In the genomic region with DNA sequence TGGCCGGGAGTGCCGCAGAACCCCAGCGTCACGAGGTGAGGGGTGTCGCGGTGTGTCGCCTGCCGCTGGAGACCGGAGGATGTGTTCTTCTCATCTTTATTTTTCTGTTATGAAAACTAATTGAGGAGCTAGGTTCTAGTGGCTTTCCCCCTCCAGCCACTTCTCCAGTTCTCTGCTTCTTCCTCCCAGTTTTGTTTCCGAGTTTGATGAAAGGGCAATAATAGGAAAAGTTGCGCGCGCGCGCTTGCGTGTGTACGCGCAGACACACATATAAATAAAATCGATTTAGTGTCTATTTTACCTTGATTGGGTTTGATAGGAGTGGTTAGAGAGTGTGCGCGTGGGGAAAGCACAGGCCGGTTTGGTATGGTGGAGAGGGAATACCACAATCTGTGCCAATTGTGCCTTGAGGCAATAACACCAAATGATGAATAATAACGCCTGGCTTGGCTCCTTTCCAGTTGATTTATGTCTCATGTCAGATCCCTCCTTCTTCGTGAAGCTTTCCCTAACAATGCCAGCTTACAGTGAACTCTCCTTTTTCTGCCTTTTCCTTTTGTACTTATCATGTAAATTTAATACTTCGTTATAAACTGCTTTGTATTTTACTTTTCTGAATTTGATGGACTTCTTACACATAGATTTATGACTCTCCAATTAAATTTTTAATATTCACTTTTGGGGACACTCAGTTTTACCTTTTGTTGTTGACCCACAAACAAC, we compare ENCODE assay signal across 8 cellular contexts. TPM values are rescaled to one million over a fixed set of nuclear protein-coding genes. Genes with fewer than 3 reads are reported as not detected.
DNase-seq lines count a peak whose midpoint lies in the region; ATAC-seq lines count a peak whose summit lies in the region.

No MANE protein-coding gene starts in this region.

- no peak for ATAC-seq in HG03469 (IDR thresholded peaks at IDR 0.05; ENCODE audit: unreplicated experiment)

- H3K4me1 ChIP-seq in iPS DF 6.9 (ENCODE audit: control insufficient read depth, insufficient read depth, low read length) (no peaks in the 10 kb centered on the region), skeletal muscle tissue (ENCODE audit: control insufficient read depth in 3 of 3, insufficient read depth in 3 of 3, low read length in 3 of 3) (peaks cover 17 to 39% (median 30%) of the 10 kb centered on the region in 3 donors)

- in situ Hi-C loops in Caki2 (cut with HindIII; ENCODE audit: low pct_unique_long_range_greater_than_20kb, low sequenced_read_pairs), result no loop called here
- in situ Hi-C loops in KBM-7 (cut with MboI; ENCODE audit: low pct_unique_long_range_greater_than_20kb, low sequenced_read_pairs), result loop anchor here (10.0 kb wide), 1 partner anchor 409 kb away; no protein-coding TSS in a partner anchor

- peak overlapping the region; percentile 91 for H3K9ac ChIP-seq in skeletal muscle tissue (ENCODE audit: low read depth in 1 of 3, low read length in 3 of 3)

- no CpG with 5 or more reads among the region's 25 CpGs for WGBS in iPS DF 6.9 (ENCODE audit: insufficient coverage, insufficient read length)

- DNase-seq in Caki2 (ENCODE audit: low read depth) (peak; percentile 67), KBM-7 (peak; percentile 54), SHP77 treated with DMSO at 0.1 percent for 48 hours (lab: John Stamatoyannopoulos, UW) (peak; percentile 53), amniotic stem cell (lab: John Stamatoyannopoulos, UW) (peak; percentile 88), iPS DF 6.9 (ENCODE audit: low read depth, low spot score) (no peak), NCI-H1930 (lab: John Stamatoyannopoulos, UW) (no peak)

- H3K27me3 ChIP-seq in iPS DF 6.9 (ENCODE audit: control insufficient read depth, insufficient read depth, low read length) (no peaks in the 10 kb centered on the region), skeletal muscle tissue (ENCODE audit: control insufficient read depth in 3 of 3, insufficient read depth in 3 of 3, low read length in 3 of 3) (no peaks in the 10 kb centered on the region)

- H3K27ac ChIP-seq in iPS DF 6.9 (ENCODE audit: low read length), result no peak overlapping the region
- peak overlapping the region; percentile 92 for H3K27ac ChIP-seq in skeletal muscle tissue (ENCODE audit: low read depth, low read length)

- no peaks in the 10 kb centered on the region for H3K9me3 ChIP-seq in iPS DF 6.9 (ENCODE audit: control insufficient read depth, insufficient read depth, low read length)
- H3K9me3 ChIP-seq in skeletal muscle tissue (ENCODE audit: control insufficient read depth in 3 of 3, low read length in 3 of 3), result no peaks in the 10 kb centered on the region

- H3K4me3 ChIP-seq in iPS DF 6.9 (ENCODE audit: low read length), result peak overlapping the region; percentile 54; the same call in 1 of the 2 replicates
- H3K4me3 ChIP-seq in skeletal muscle tissue (ENCODE audit: low read length in 3 of 3), result peak overlapping the region; percentile 85 to 91 (median 86)

- H3K36me3 ChIP-seq in iPS DF 6.9 (ENCODE audit: control insufficient read depth, insufficient read depth, low read length) (0 out of 2 replicates have a peak, but pooled peaks cover 3% of the 10 kb centered on the region), skeletal muscle tissue (ENCODE audit: control insufficient read depth in 3 of 3, insufficient read depth in 3 of 3, low read length in 3 of 3) (peaks cover 0 to 13% (median 12%) of the 10 kb centered on the region in 3 donors)

RNA-seq across cellular contexts. Expression of a gene that starts 1.5 kb away (rescaled TPM):
- total RNA-seq in Caki2 (2014; rRNA removed; shearing (Covaris generic); ENCODE audit: low replicate concordance), result 14.3 and 16.5 TPM in 2 replicates
- total RNA-seq in skeletal muscle tissue, result 15.7 TPM

Comparison
In these comparisons a context has a peak if more than half of its experiments do, and no peak if none do; other contexts are left out.
1. DNase-seq: peak in Caki2 (single experiment), KBM-7 (single experiment), SHP77 treated with DMSO at 0.1 percent for 48 hours (single experiment) and amniotic stem cell (single experiment); none in iPS DF 6.9 (single experiment) and NCI-H1930 (0 of 2).